In the genomic region with DNA sequence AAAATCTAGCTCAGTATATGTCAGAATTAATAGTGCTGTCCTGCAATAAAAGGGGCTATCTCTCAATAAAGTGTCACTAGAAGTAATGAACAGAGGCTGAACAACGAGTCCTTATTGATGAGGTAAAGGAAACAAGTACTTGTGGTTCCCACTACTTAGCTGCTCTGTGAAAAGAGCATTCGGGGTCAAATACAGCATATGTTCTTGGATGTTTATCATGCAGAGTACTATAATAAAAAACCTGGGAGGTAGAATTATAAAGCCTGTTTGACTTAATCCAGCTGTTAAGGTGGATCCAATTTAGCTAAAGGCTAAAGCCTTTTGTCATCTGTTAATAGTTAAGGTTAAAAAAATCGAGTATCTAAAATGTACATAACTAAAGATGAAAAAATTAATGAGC, we compare ENCODE assay signal across 24 cellular contexts.
"Had no signal": no experiment of that assay in that cellular context is flagged by ENCODE, and none has a peak within 500 bp of the region (broad histone marks: within the 10 kb centered on the region; RNA-seq: fewer than 3 reads in every experiment).

No MANE protein-coding gene starts in this region.

- H3K27me3 Mint-ChIP-seq: activated naive CD8-positive, alpha-beta T cell treated with anti-CD3 and anti-CD28 coated beads, Interleukin-2, amount 50 U/mL, for 24 hours; naive B cell; stimulated activated naive CD8-positive, alpha-beta T cell treated with anti-CD3 and anti-CD28 coated beads, Interleukin-15, Interleukin-2, amounts not matched to agents 100 ng/mL and 50 ng/mL, for 24 hours; T-cell had no signal

- H3K4me3 ChIP-seq: body of pancreas, cardiac muscle cell, lower lobe of right lung, neural progenitor cell, spleen, thyroid gland, upper lobe of right lung had no signal

- ATAC-seq: activated naive CD8-positive, alpha-beta T cell treated with anti-CD3 and anti-CD28 coated beads, Interleukin-2, amount 50 U/mL, for 24 hours; activated T-cell treated with anti-CD3 and anti-CD28 coated beads, Interleukin-2, amount 50 U/mL, for 72 hours; body of pancreas; lower lobe of right lung; T-cell; upper lobe of right lung; WTC11 had no signal

- H3K4me1 Mint-ChIP-seq: activated naive CD8-positive, alpha-beta T cell treated with anti-CD3 and anti-CD28 coated beads, Interleukin-2, amount 50 U/mL, for 24 hours; neural progenitor cell; WTC11 had no signal

- H3K9me3 Mint-ChIP-seq: activated naive CD8-positive, alpha-beta T cell treated with anti-CD3 and anti-CD28 coated beads, Interleukin-2, amount 50 U/mL, for 24 hours; activated T-cell treated with anti-CD3 and anti-CD28 coated beads, Interleukin-2, amount 50 U/mL, for 72 hours; neural progenitor cell; stimulated activated naive CD8-positive, alpha-beta T cell treated with anti-CD3 and anti-CD28 coated beads, Interleukin-15, Interleukin-2, amounts not matched to agents 100 ng/mL and 50 ng/mL, for 24 hours; T-cell; WTC11 had no signal

- DNase-seq: activated CD8-positive, alpha-beta memory T cell treated with anti-CD3 and anti-CD28 coated beads for 24 hours; activated CD8-positive, alpha-beta memory T cell treated with anti-CD3 and anti-CD28 coated beads, Interleukin-2, amount 50 U/mL, for 4 hours; activated effector memory CD4-positive, alpha-beta T cell treated with Interleukin-2 at 50 U/mL for 16 hours; activated naive CD4-positive, alpha-beta T cell treated with anti-CD3 and anti-CD28 coated beads, Interleukin-2, amount 50 U/mL, for 16 hours; activated naive CD8-positive, alpha-beta T cell treated with anti-CD3 and anti-CD28 coated beads, Interleukin-2, amount 50 U/mL, for 24 hours; activated T-cell treated with anti-CD3 and anti-CD28 coated beads, Interleukin-2, amount 50 U/mL, for 72 hours; anterior cingulate cortex; body of pancreas; cortex of kidney; erythroblast; foreskin fibroblast; kidney; lower lobe of right lung; naive B cell; spleen; stimulated activated CD4-positive, alpha-beta T cell treated with anti-CD3 and anti-CD28 coated beads, Interleukin-4, amount 100 ng/mL, for 4 hours; substantia nigra; T-cell; thyroid gland; upper lobe of right lung had no signal

- H3K4me3 Mint-ChIP-seq: activated naive CD8-positive, alpha-beta T cell treated with anti-CD3 and anti-CD28 coated beads, Interleukin-2, amount 50 U/mL, for 24 hours; activated T-cell treated with anti-CD3 and anti-CD28 coated beads, Interleukin-2, amount 50 U/mL, for 72 hours; naive B cell; neural progenitor cell; stimulated activated naive CD8-positive, alpha-beta T cell treated with anti-CD3 and anti-CD28 coated beads, Interleukin-15, Interleukin-2, amounts not matched to agents 100 ng/mL and 50 ng/mL, for 24 hours; T-cell; WTC11 had no signal

- H3K27ac Mint-ChIP-seq: activated naive CD8-positive, alpha-beta T cell treated with anti-CD3 and anti-CD28 coated beads, Interleukin-2, amount 50 U/mL, for 24 hours; activated T-cell treated with anti-CD3 and anti-CD28 coated beads, Interleukin-2, amount 50 U/mL, for 72 hours; neural progenitor cell; stimulated activated naive CD8-positive, alpha-beta T cell treated with anti-CD3 and anti-CD28 coated beads, Interleukin-15, Interleukin-2, amounts not matched to agents 100 ng/mL and 50 ng/mL, for 24 hours; T-cell; WTC11 had no signal

- H3K9me3 ChIP-seq: body of pancreas, lower lobe of right lung, spleen, thyroid gland, upper lobe of right lung had no signal

- H3K27me3 ChIP-seq: body of pancreas, cardiac muscle cell, neural progenitor cell, spleen, thyroid gland, upper lobe of right lung had no signal
